8 cellular contexts compared by ENCODE assay signal in the genomic region with DNA sequence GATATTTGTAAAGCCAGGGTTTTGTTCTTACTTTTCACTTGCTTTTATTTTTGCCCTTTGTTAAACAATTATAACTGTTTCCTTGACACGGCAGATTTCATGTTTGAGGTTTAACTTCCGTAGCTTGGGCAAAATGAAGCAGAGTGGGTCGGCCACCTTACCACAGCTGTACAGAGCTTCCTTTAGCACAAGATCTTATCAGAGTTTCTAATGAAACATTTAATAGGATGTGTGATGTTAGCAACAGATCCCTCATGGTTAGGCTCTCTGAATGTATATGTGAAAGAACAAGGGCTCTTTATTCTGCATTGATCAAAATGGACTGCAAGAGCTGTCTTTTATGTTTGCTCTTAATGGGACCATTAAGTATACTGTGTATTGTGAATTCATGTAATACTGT. TPM values are rescaled to one million over a fixed set of nuclear protein-coding genes. Genes with fewer than 3 reads are reported as not detected.
DNase-seq lines count a peak whose midpoint lies in the region; ATAC-seq lines count a peak whose summit lies in the region.

No MANE protein-coding gene starts in this region.

- H3K4me3 ChIP-seq in effector memory CD4-positive, alpha-beta T cell (ENCODE audit: insufficient read depth, low read depth, low read length, poor library complexity, severe bottlenecking), result no peak overlapping the region
- no peak overlapping the region for H3K4me3 ChIP-seq in right cardiac atrium (ENCODE audit: low read length)

- H3K9me3 ChIP-seq in effector memory CD4-positive, alpha-beta T cell (ENCODE audit: control insufficient read depth, low read length), result no peaks in the 10 kb centered on the region
- H3K9me3 ChIP-seq in right cardiac atrium (ENCODE audit: control insufficient read depth, low read length), result no peaks in the 10 kb centered on the region

- peaks cover 30% of the 10 kb centered on the region for H3K36me3 ChIP-seq in effector memory CD4-positive, alpha-beta T cell (ENCODE audit: control insufficient read depth, insufficient read depth, low read length)

- WGBS in right cardiac atrium, result 54% methylated on average over 3 of the region's 3 CpGs

- DNase-seq in CMK (ENCODE audit: low read depth) (peak; percentile 52), SKM-1 treated with dmso at 0.1 percent for 144 hours (lab: John Stamatoyannopoulos, UW; ENCODE audit: unreplicated experiment) (peak; percentile 42), GM19238 (ENCODE audit: insufficient read length, low spot score) (no peak), HUDEP-2 (lab: John Stamatoyannopoulos, UW; ENCODE audit: unreplicated experiment in 76 of 76) (no peak), right cardiac atrium (no peak), hepatic stellate cell (ENCODE audit: low spot score) (no peak)
- peak; percentile 30 to 51 (median 42) for DNase-seq in effector memory CD4-positive, alpha-beta T cell

- peaks cover 29% of the 10 kb centered on the region for H3K4me1 ChIP-seq in effector memory CD4-positive, alpha-beta T cell (ENCODE audit: control insufficient read depth, insufficient read depth, low read length, poor library complexity, severe bottlenecking)
- H3K4me1 ChIP-seq in right cardiac atrium (ENCODE audit: control insufficient read depth, insufficient read depth, low read length), result no peaks in the 10 kb centered on the region

- H3K27me3 ChIP-seq in effector memory CD4-positive, alpha-beta T cell (replicated peaks; ENCODE audit: control insufficient read depth, insufficient read depth, low read length, poor library complexity, severe bottlenecking), result no peaks in the 10 kb centered on the region
- no peaks in the 10 kb centered on the region for H3K27me3 ChIP-seq in right cardiac atrium (ENCODE audit: control insufficient read depth, insufficient read depth)

- peak; percentile 80 for ATAC-seq in GM21737 (IDR thresholded peaks at IDR 0.05; ENCODE audit: unreplicated experiment)
- ATAC-seq in right cardiac atrium, result no peak

- intact Hi-C loops in right cardiac atrium (cut with DNase I), result no loop called here

- H3K27ac ChIP-seq in effector memory CD4-positive, alpha-beta T cell (ENCODE audit: insufficient read depth, low read length, poor library complexity, severe bottlenecking), result peak overlapping the region; percentile 31
- no peak overlapping the region for H3K27ac ChIP-seq in right cardiac atrium (ENCODE audit: low read length)

RNA-seq across cellular contexts. Expression of a gene that starts 22.3 kb away (rescaled TPM):
- total RNA-seq in right cardiac atrium, result 1 to 10 TPM; 1.1 to 2.4 (median 1.9) TPM
- polyA plus RNA-seq in right cardiac atrium, result 2.7 TPM

RNA-seq across cellular contexts. Expression of a gene that starts 50.7 kb away (rescaled TPM):
- 10 to 100 TPM; 12.7 to 15.7 (median 13.3) TPM for total RNA-seq in right cardiac atrium
- polyA plus RNA-seq in right cardiac atrium, result 6.4 TPM

Comparison
In these comparisons a context has a peak if more than half of its experiments do, and no peak if none do; other contexts are left out.
1. DNase-seq: peak in CMK (single experiment), SKM-1 treated with dmso at 0.1 percent for 144 hours (single experiment) and effector memory CD4-positive, alpha-beta T cell (3 of 3); none in GM19238 (single experiment), HUDEP-2 (0 of 76), right cardiac atrium (0 of 3) and hepatic stellate cell (single experiment).